Comparison of ENCODE assay signal across 22 cellular contexts in the genomic region with DNA sequence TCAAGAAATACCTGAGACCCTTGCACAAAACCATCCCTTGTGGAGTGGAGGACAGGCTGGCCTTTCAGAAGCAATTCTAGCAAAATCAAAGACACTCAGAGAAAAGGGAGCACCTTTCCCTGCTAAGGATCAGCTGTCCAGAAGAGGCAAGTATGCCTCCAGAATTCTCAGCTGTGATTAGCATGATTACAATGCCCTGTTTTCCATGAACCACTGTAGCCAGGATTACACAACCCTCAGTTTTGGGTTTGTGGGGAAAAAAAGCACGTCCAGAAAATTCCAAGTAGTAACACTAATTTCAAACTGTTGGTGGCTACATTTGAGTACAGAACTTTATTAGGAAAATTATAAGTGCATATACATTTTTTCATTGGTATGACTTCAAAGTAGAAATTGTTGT. TPM values are rescaled to one million over a fixed set of nuclear protein-coding genes. Genes with fewer than 3 reads are reported as not detected.
DNase-seq lines count a peak whose midpoint lies in the region; ATAC-seq, FAIRE-seq and TF ChIP-seq lines count a peak whose summit lies in the region.
"Had no signal": no experiment of that assay in that cellular context is flagged by ENCODE, and none has a peak within 500 bp of the region (broad histone marks: within the 10 kb centered on the region; RNA-seq: fewer than 3 reads in every experiment).

No MANE protein-coding gene starts in this region.

- peak overlapping the region; percentile 46; the same call in 1 of the 2 replicates for H2BK15ac ChIP-seq in H1 (ENCODE audit: low read length)

- TF ChIP-seq CTCF in AG10803 (conservative IDR thresholded peaks at IDR 0.05; ENCODE audit: low read length) = no peak
- TF ChIP-seq CTCF in HEK293 (tag by site-specific recombination; IDR thresholded peaks at IDR 0.05) = no peak
- no peak for TF ChIP-seq CTCF in H1 (IDR thresholded peaks at IDR 0.05; ENCODE audit: control extremely low read depth in 1 of 3, insufficient read depth in 1 of 3, low read depth in 1 of 3, low read length in 3 of 3)
- no peak for TF ChIP-seq CTCF in osteoblast (IDR thresholded peaks at IDR 0.05; ENCODE audit: extremely low read depth, low read depth, low read length)
- no peak for TF ChIP-seq CTCF in right lobe of liver (IDR thresholded peaks at IDR 0.05)
- TF ChIP-seq CTCF in A673 (conservative IDR thresholded peaks at IDR 0.05; ENCODE audit: low read depth, low read length) = no peak

- H2AK5ac ChIP-seq in H1 (ENCODE audit: low read depth, low read length) = peak overlapping the region; percentile 91
- no peak overlapping the region for H2AK5ac ChIP-seq in trophoblast cell (ENCODE audit: low read length)

- H2BK5ac ChIP-seq in H1 (ENCODE audit: low read depth, low read length) (peak overlapping the region; percentile 99; the same call in 1 of the 2 replicates), trophoblast cell (ENCODE audit: low read depth, low read length, poor library complexity) (no peak overlapping the region)

- H3K23me2 ChIP-seq in H1 (ENCODE audit: low read depth, low read length) = no peaks in the 10 kb centered on the region; the same call in 1 of the 2 replicates

- intact Hi-C loops in right lobe of liver (cut with DNase I) = no loop called here
- intact Hi-C loops in A673 (cut with micrococcal nuclease; ENCODE audit: unreplicated experiment) = no loop called here

- H4K8ac ChIP-seq in H1 (ENCODE audit: extremely low read depth, insufficient read depth, low read length) (no peak overlapping the region), trophoblast cell (ENCODE audit: low read depth, low read length) (no peak overlapping the region)

- 59% methylated on average over 1 of the region's 1 CpG; no CpG with 5 or more reads in 1 of the 2 experiments for WGBS in H1 (ENCODE audit: extremely low coverage in 1 of 2, insufficient coverage in 1 of 2, insufficient read length in 1 of 2, insufficient replicate concordance in 2 of 2, low coverage in 1 of 2, low lambda C conversion rate in 2 of 2, missing lambda C conversion rate in 1 of 2), 2 experiments
- no CpG with 5 or more reads among the region's 1 CpG for WGBS in trophoblast cell (ENCODE audit: extremely low coverage, insufficient coverage, insufficient read length)
- 33% methylated on average over 1 of the region's 1 CpG for WGBS in right lobe of liver (ENCODE audit: insufficient coverage, low coverage, low lambda C conversion rate, missing lambda C conversion rate)

- CTCF ChIA-PET in HEK293 (lab: Yijun Ruan, JAX) (interaction anchor here (0.6 kb wide), 2 partner anchors 22 to 493 kb away, joined by 4 read pairs; no protein-coding TSS in a partner anchor), H1 (lab: Charles Lee; ENCODE audit: partially characterized antibody) (interaction anchor here (0.5 to 2.8 kb wide), 11 partner anchors 9 to 686 kb away, joined by 3 to 20 read pairs (median 7); partner anchors contain the start of gene CXCL12), A673 (lab: Charles Lee) (no interaction called here)

- H2BK20ac ChIP-seq in H1 (ENCODE audit: low read length) = peak overlapping the region; percentile 98

- H4K12ac ChIP-seq in trophoblast cell (ENCODE audit: low read depth, low read length) = no peak overlapping the region

- DNase-seq in AG10803 (ENCODE audit: low read depth) = peak; percentile 80
- no peak for DNase-seq in H1 (ENCODE audit: low read depth in 1 of 2, low spot score in 2 of 2)
- no peak for DNase-seq in osteoblast (ENCODE audit: insufficient read length, low spot score, missing footprints)
- DNase-seq in trophoblast cell = no peak
- no peak for DNase-seq in right lobe of liver
- DNase-seq in activated CD8-positive, alpha-beta memory T cell treated with anti-CD3 and anti-CD28 coated beads, Interleukin-2, amount 50 U/mL, for 4 hours = no peak
- DNase-seq in A673 (ENCODE audit: low spot score) = no peak
- DNase-seq: AML-193, Caco-2, MM.1S, NCI-H1105, NCI-H1930, NCI-H2171 treated with DMSO at 0.1 percent for 48 hours, NCI-H82, SJCRH30, SW 1271 had no signal

- TF ChIP-seq POLR2A in H1 (IDR thresholded peaks at IDR 0.05; ENCODE audit: control extremely low read depth in 1 of 2, low read depth in 2 of 2, low read length in 2 of 2) (no peak), right lobe of liver (IDR thresholded peaks at IDR 0.05) (no peak)

- no peaks in the 10 kb centered on the region; the same call in 1 of the 2 replicates for H3K79me1 ChIP-seq in H1 (ENCODE audit: low read depth, low read length)
- no peaks in the 10 kb centered on the region for H3K79me1 ChIP-seq in trophoblast cell (ENCODE audit: low read length)

- POLR2A ChIA-PET in HEK293 (lab: Yijun Ruan, JAX) = no interaction called here
- POLR2A ChIA-PET in H1 (lab: Charles Lee; ENCODE audit: partially characterized antibody) = interaction anchor here (1.8 to 3.9 kb wide), 6 partner anchors 10 to 53 kb away, joined by 4 to 60 read pairs (median 7); partner anchors contain the start of gene CXCL12
- POLR2A ChIA-PET in A673 (lab: Charles Lee; ENCODE audit: low non-redundant PET) = no interaction called here

- H2AFZ ChIP-seq in H1 (ENCODE audit: low read length) (no peak overlapping the region), osteoblast (ENCODE audit: low read length) (no peak overlapping the region), trophoblast cell (ENCODE audit: insufficient read depth, low read length, poor library complexity) (no peak overlapping the region)

- ATAC-seq in right lobe of liver = no peak

- H3K4ac ChIP-seq in H1 (replicated peaks; ENCODE audit: insufficient read length, low read depth, low read length) (peak overlapping the region; percentile 39), trophoblast cell (ENCODE audit: low read depth, low read length) (no peak overlapping the region)

- no peaks in the 10 kb centered on the region; a peak in 1 of 7 replicates for H3K27me3 ChIP-seq in H1 (replicated peaks in 1 of 4; ENCODE audit: control insufficient read depth in 3 of 4, extremely low read depth in 1 of 4, insufficient read depth in 3 of 4, low read length in 3 of 4)
- no peaks in the 10 kb centered on the region for H3K27me3 ChIP-seq in osteoblast (ENCODE audit: insufficient read depth, low read length)
- H3K27me3 ChIP-seq in trophoblast cell (ENCODE audit: insufficient read depth, low read length) = no peaks in the 10 kb centered on the region
- H3K27me3 ChIP-seq in right lobe of liver = no peaks in the 10 kb centered on the region
- no peaks in the 10 kb centered on the region for H3K27me3 ChIP-seq in A673 (replicated peaks; ENCODE audit: insufficient read depth, low read depth, low read length, poor library complexity)
- H3K27me3 ChIP-seq: SJCRH30 had no signal

- H4K20me1 ChIP-seq in H1 (replicated peaks in 1 of 2; ENCODE audit: control insufficient read depth in 1 of 2, insufficient read depth in 2 of 2, low read length in 2 of 2) (peaks cover 0 to 2% of the 10 kb centered on the region in 2 experiments), osteoblast (ENCODE audit: insufficient read depth, low read length) (peaks cover 39% of the 10 kb centered on the region)

- H2BK12ac ChIP-seq in H1 (ENCODE audit: low read depth, low read length) (peak overlapping the region; percentile 98), trophoblast cell (ENCODE audit: low read length) (no peak overlapping the region)

- no peak overlapping the region for H3K4me3 ChIP-seq in AG10803 (ENCODE audit: low read length)
- no peak overlapping the region for H3K4me3 ChIP-seq in HEK293 (ENCODE audit: low read depth, low read length)
- peak overlapping the region in 1 of 4 experiments; percentile 44; a peak in 1 of 8 replicates for H3K4me3 ChIP-seq in H1 (ENCODE audit: extremely low read depth in 1 of 4, insufficient read depth in 2 of 4, low read depth in 3 of 4, low read length in 4 of 4)
- H3K4me3 ChIP-seq in osteoblast (ENCODE audit: insufficient read depth, low read length) = no peak overlapping the region
- H3K4me3 ChIP-seq in trophoblast cell (ENCODE audit: low read depth, low read length) = no peak overlapping the region
- H3K4me3 ChIP-seq in right lobe of liver = no peak overlapping the region
- H3K4me3 ChIP-seq in A673 (ENCODE audit: low read depth, low read length, poor library complexity, severe bottlenecking) = no peak overlapping the region
- H3K4me3 ChIP-seq: SJCRH30 had no signal

- H4K5ac ChIP-seq in H1 (ENCODE audit: insufficient read length, low read depth, low read length) = no peak overlapping the region

- H2BK120ac ChIP-seq in H1 (replicated peaks; ENCODE audit: low read depth, low read length) = peak overlapping the region; percentile 56
- no peak overlapping the region for H2BK120ac ChIP-seq in trophoblast cell (ENCODE audit: insufficient read depth, low read length, poor library complexity)

- TF ChIP-seq EP300 in H1 (IDR thresholded peaks at IDR 0.05; ENCODE audit: borderline replicate concordance in 1 of 2, low read depth in 2 of 2, low read length in 2 of 2) = no peak

- H3K23ac ChIP-seq in H1 (ENCODE audit: insufficient read length) (no peak overlapping the region), trophoblast cell (ENCODE audit: low read length) (no peak overlapping the region)

- H3K14ac ChIP-seq in H1 (ENCODE audit: insufficient read length) (no peak overlapping the region), trophoblast cell (ENCODE audit: low read length) (no peak overlapping the region)

- H3K18ac ChIP-seq in H1 (ENCODE audit: extremely low read depth, low read length) (peak overlapping the region; percentile 41), trophoblast cell (ENCODE audit: low read length) (no peak overlapping the region)

- H4K91ac ChIP-seq in H1 (replicated peaks; ENCODE audit: insufficient read length, low read length) (peak overlapping the region; percentile 30), trophoblast cell (ENCODE audit: low read depth, low read length) (no peak overlapping the region)

- BruUV-seq in A673 (replicated peaks; lab: Mats Ljungman, UMichigan) = no TSS peak

- H3K4me1 ChIP-seq in HEK293 (ENCODE audit: control insufficient read depth, insufficient read depth, low read length) (no peaks in the 10 kb centered on the region), H1 (replicated peaks in 1 of 4; ENCODE audit: control insufficient read depth in 3 of 4, insufficient read depth in 4 of 4, low read length in 3 of 4) (peaks cover 6 to 29% (median 19%) of the 10 kb centered on the region in 4 experiments), osteoblast (ENCODE audit: insufficient read depth, low read length) (peaks cover 12% of the 10 kb centered on the region), trophoblast cell (ENCODE audit: control insufficient read depth in 1 of 2, insufficient read depth in 2 of 2, low read length in 2 of 2) (no peaks in the 10 kb centered on the region), right lobe of liver (no peaks in the 10 kb centered on the region), A673 (ENCODE audit: insufficient read depth, low read length, poor library complexity, severe bottlenecking) (no peaks in the 10 kb centered on the region)
- H3K4me1 ChIP-seq: Caco-2, SJCRH30 had no signal

- no peak for FAIRE-seq in H1 (lab: Jason Lieb, UNC)
- FAIRE-seq: GM12891 had no signal

- no peaks in the 10 kb centered on the region for H3K36me3 ChIP-seq in HEK293 (ENCODE audit: control insufficient read depth in 2 of 2, insufficient read depth in 1 of 2, low read length in 2 of 2)
- peaks cover 0 to 33% (median 7%) of the 10 kb centered on the region in 4 experiments; a peak in 3 of 8 replicates for H3K36me3 ChIP-seq in H1 (ENCODE audit: control insufficient read depth in 2 of 4, insufficient read depth in 4 of 4, low read length in 3 of 4)
- H3K36me3 ChIP-seq in osteoblast (ENCODE audit: insufficient read depth, low read length) = peaks cover 44% of the 10 kb centered on the region
- no peaks in the 10 kb centered on the region for H3K36me3 ChIP-seq in trophoblast cell (ENCODE audit: control insufficient read depth in 1 of 2, insufficient read depth in 2 of 2, low read length in 2 of 2)
- no peaks in the 10 kb centered on the region for H3K36me3 ChIP-seq in right lobe of liver
- H3K36me3 ChIP-seq in A673 (ENCODE audit: insufficient read depth, low read length, poor library complexity, severe bottlenecking) = no peaks in the 10 kb centered on the region
- H3K36me3 ChIP-seq: SJCRH30 had no signal

- H3K9ac ChIP-seq in H1 (replicated peaks in 1 of 4; ENCODE audit: extremely low read depth in 1 of 4, low read depth in 3 of 4, low read length in 3 of 4) (no peak overlapping the region), trophoblast cell (ENCODE audit: low read length) (no peak overlapping the region)
- H3K9ac ChIP-seq: KMS-11 had no signal

- H3K79me2 ChIP-seq in H1 (ENCODE audit: control insufficient read depth in 1 of 2, insufficient read depth in 2 of 2, low read length in 2 of 2) (peaks cover 0 to 4% of the 10 kb centered on the region in 2 experiments; a peak in 1 of 4 replicates), osteoblast (ENCODE audit: insufficient read depth, low read length) (no peaks in the 10 kb centered on the region), trophoblast cell (ENCODE audit: control insufficient read depth, insufficient read depth, low read length, poor library complexity) (no peaks in the 10 kb centered on the region)

- H3K27ac ChIP-seq in HEK293 (ENCODE audit: extremely low read depth, low read depth, low read length) (no peak overlapping the region), H1 (ENCODE audit: low read depth, low read length) (peak overlapping the region; percentile 85; the same call in 1 of the 2 replicates), osteoblast (ENCODE audit: low read depth, low read length) (peak overlapping the region; percentile 28), trophoblast cell (ENCODE audit: low read depth, low read length) (no peak overlapping the region), right lobe of liver (no peak overlapping the region), A673 (ENCODE audit: low read depth, low read length, poor library complexity, severe bottlenecking) (no peak overlapping the region)
- H3K27ac ChIP-seq: HL-60, KMS-11, SJCRH30 had no signal

- no peaks in the 10 kb centered on the region for H3K9me3 ChIP-seq in HEK293 (ENCODE audit: control insufficient read depth, insufficient read depth, low read depth, low read length)
- no peaks in the 10 kb centered on the region for H3K9me3 ChIP-seq in H1 (ENCODE audit: insufficient read depth in 2 of 2, low read depth in 1 of 2, low read length in 1 of 2)
- no peaks in the 10 kb centered on the region for H3K9me3 ChIP-seq in osteoblast (ENCODE audit: low read depth, low read length)
- H3K9me3 ChIP-seq in trophoblast cell (ENCODE audit: insufficient read depth, low read depth, low read length) = peaks cover 4% of the 10 kb centered on the region
- H3K9me3 ChIP-seq in right lobe of liver = no peaks in the 10 kb centered on the region
- no peaks in the 10 kb centered on the region for H3K9me3 ChIP-seq in A673 (ENCODE audit: low read depth, low read length, poor library complexity, severe bottlenecking)
- H3K9me3 ChIP-seq: SJCRH30 had no signal

- H3K4me2 ChIP-seq in H1 (ENCODE audit: insufficient read depth in 1 of 2, low read depth in 2 of 2, low read length in 2 of 2) (peak overlapping the region; percentile 62 to 91; a peak in 3 of 4 replicates), osteoblast (ENCODE audit: insufficient read depth, low read length) (no peak overlapping the region), trophoblast cell (ENCODE audit: low read length) (no peak overlapping the region)
- H3K4me2 ChIP-seq: KMS-11 had no signal

- H3K56ac ChIP-seq in H1 (replicated peaks; ENCODE audit: insufficient read length, low read depth, low read length) = no peak overlapping the region

- TF ChIP-seq RAD21 in H1 (IDR thresholded peaks at IDR 0.05 in 1 of 2, conservative IDR thresholded peaks at IDR 0.05 in 1 of 2; ENCODE audit: low read depth in 2 of 2, low read length in 2 of 2) = no peak

RNA-seq across cellular contexts. Expression of gene CXCL12, which starts 15.0 kb away (rescaled TPM):
- 48.0 and 51.4 TPM in 2 replicates for total RNA-seq in H1 (2021; fragmentation: NEBNext Ultra II Directional; extraction: Animal tissue kit (Norgen Biotek cat#: 25700))
- 53.8 and 79.9 TPM in 2 replicates for polyA plus RNA-seq in H1 (2011; rRNA removed)
- 46.6 TPM for polyA plus RNA-seq in H1 (2011; cell fraction: cytosol; rRNA removed)
- polyA plus RNA-seq in H1 (2011; cell fraction: nucleus; rRNA removed) = 67.1 TPM
- polyA plus RNA-seq in H1 (2012, experiment 1 of 2) = 33.5 to 42.8 TPM (median 37.2 TPM) in 4 replicates
- polyA plus RNA-seq in H1 (2012, experiment 2 of 2) = 30.6 TPM
- polyA plus RNA-seq in H1 (2013, experiment 1 of 2) = 68.4 TPM
- 78.8 TPM for polyA plus RNA-seq in H1 (2013, experiment 2 of 2)
- polyA minus RNA-seq in H1 (2011; rRNA and poly(A)+ RNA removed) = 21.6 and 32.5 TPM in 2 replicates
- polyA minus RNA-seq in H1 (2011; cell fraction: cytosol; rRNA and poly(A)+ RNA removed) = 25.7 TPM
- 36.3 TPM for polyA minus RNA-seq in H1 (2011; cell fraction: nucleus; rRNA and poly(A)+ RNA removed)
- total RNA-seq in osteoblast = 288 and 358 TPM in 2 replicates
- 19.3 and 20.5 TPM in 2 replicates for polyA plus RNA-seq in trophoblast cell (2013)
- total RNA-seq in right lobe of liver = 100 to 1,000 TPM in 1 of 6 experiments, 10 to 100 TPM in 5; 17.5 to 116 (median 65.3) TPM
- 0.30 and 0.52 TPM in 2 replicates for total RNA-seq in A673 (2021)
- total RNA-seq: A172, NCI-H460, SJCRH30 had no signal

Comparison
In these comparisons a context has a peak if more than half of its experiments do, and no peak if none do; other contexts are left out.
1. H3K27ac ChIP-seq: peak in H1 (single experiment) and osteoblast (single experiment); none in HEK293 (single experiment), trophoblast cell (single experiment), right lobe of liver (0 of 3) and A673 (single experiment).
2. H3K4me2 ChIP-seq: peak in H1 (2 of 2); none in osteoblast (single experiment) and trophoblast cell (single experiment).
3. RNA of gene CXCL12, which starts 15.0 kb away (total RNA-seq): 288 to 358 TPM in osteoblast, 17.5 to 116 TPM in right lobe of liver and 48.0 to 51.4 TPM in H1; 0.30 to 0.52 TPM in A673; every median in the first group is over 10 times any median in the second.